In the genomic region with DNA sequence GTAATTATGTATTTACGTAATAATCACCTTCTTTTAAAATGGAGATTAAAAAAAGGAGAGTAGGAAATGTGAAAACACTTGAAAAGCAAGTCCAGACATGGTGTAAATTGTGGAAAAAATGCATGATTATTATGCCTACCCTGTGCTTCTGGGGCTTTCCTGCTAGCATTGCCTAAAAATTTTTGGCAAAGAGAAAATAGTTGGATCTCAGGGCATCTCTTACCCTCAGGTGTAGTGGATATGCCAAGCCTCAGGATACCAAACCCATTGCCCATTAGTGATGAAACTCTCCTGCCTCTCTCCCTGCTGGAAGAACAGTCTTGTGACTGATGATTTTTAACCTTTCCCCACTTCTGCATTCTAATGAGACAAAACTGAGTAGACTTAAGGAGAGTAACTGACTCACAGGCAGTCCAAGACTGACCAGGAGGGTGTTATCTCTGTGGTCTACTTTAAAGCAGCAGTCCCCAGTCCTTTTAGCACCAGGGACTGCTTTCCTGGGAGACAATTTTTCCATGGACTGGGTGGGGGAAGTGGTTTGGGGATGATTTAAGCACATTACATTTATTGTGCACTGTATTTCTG, we compare ENCODE assay signal across 1 cellular context.
TF ChIP-seq lines count a peak whose summit lies in the region.

No MANE protein-coding gene starts in this region.

TF ChIP-seq in IMR-90, 13 proteins besides CTCF, POLR2A, EP300 and RAD21 (continued from another document):
- TF ChIP-seq, protein P1, sequence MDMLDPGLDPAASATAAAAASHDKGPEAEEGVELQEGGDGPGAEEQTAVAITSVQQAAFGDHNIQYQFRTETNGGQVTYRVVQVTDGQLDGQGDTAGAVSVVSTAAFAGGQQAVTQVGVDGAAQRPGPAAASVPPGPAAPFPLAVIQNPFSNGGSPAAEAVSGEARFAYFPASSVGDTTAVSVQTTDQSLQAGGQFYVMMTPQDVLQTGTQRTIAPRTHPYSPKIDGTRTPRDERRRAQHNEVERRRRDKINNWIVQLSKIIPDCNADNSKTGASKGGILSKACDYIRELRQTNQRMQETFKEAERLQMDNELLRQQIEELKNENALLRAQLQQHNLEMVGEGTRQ (IDR thresholded peaks at IDR 0.05; ENCODE audit: low read depth, low read length) = no peak
- TF ChIP-seq BHLHE40 (IDR thresholded peaks at IDR 0.05; ENCODE audit: low read depth, low read length) (no peak), CHD1 (IDR thresholded peaks at IDR 0.05; ENCODE audit: low read depth, low read length) (no peak)
